8 cellular contexts compared by ENCODE assay signal in the genomic region with DNA sequence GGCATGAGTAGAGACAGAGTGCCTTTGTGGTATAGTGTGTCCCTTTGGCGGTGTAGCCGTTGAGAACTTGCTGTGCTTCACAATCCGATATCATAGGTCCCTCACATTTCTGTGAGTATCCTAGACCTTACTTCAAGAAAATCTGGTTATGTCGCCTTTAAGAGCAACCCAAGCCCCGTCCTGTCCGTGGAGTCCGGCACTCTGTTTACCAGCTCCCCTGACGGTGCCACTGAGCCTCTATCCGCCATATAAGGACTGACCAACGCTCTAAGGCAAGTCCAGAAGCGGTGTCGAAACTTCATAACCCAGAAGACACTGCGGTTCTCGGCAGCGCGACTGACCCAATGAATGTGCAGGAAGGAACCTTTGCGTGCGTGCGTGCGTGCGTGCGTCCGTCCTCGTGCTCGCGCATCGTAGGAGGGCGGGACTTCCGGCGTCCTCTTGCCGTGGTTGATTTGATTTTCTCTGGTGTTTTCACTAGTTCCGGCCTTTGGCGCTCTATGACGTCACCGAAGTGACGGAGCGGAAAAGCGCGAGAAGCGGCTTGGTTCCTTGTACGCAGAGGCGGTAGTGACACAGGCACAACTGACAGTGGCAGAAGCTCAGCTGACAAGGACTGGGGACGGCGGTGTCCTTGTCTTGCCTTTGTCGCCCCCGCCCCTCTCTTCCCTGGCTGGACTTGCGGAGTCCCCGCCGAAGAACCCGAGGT.
DNase-seq lines count a peak whose midpoint lies in the region; ATAC-seq and FAIRE-seq lines count a peak whose summit lies in the region.

A gene (plus strand): TSS at position 555 of the 709 bp plus-strand sequence. CDS start 1,283 bp downstream, outside the sequence.
A gene (plus strand): TSS at position 555 of the 709 bp plus-strand sequence. CDS start 5,005 bp downstream, outside the sequence.

- ATAC-seq in GM19043 (IDR thresholded peaks at IDR 0.05; ENCODE audit: low read depth, unreplicated experiment) (peak; percentile 94), HG03354 (IDR thresholded peaks at IDR 0.05; ENCODE audit: poor library complexity, severe bottlenecking, unreplicated experiment) (peak; percentile 97)

- peak; percentile 97 for FAIRE-seq in islet of Langerhans (lab: Jason Lieb, UNC)

- peak; percentile 96 for DNase-seq in AG20443 (ENCODE audit: low spot score)
- DNase-seq in NCI-H446 treated with DMSO at 0.1 percent for 48 hours (lab: John Stamatoyannopoulos, UW), result peak; percentile 98
- peak; percentile 97 for DNase-seq in activated CD4-positive, CD25-positive, alpha-beta regulatory T cell treated with anti-CD3 and anti-CD28 coated beads, Interleukin-2, amount 50 U/mL, for 72 hours
- DNase-seq in cerebellar nuclear complex (lab: John Stamatoyannopoulos, UW), result peak; percentile 85 to 96
- DNase-seq in stimulated activated CD4-positive, alpha-beta T cell treated with anti-CD3 and anti-CD28 coated beads, Interleukin-12 subunit alpha, Interleukin-12 subunit beta, amount 100 ng/mL, for 24 hours (ENCODE audit: low read depth in 2 of 2), result peak; percentile 94 to 97

Comparison
In these comparisons a context has a peak if more than half of its experiments do, and no peak if none do; other contexts are left out.
1. Peak in every context shown above with its lines: DNase-seq and ATAC-seq.